35 cellular contexts compared by ENCODE assay signal in the genomic region with DNA sequence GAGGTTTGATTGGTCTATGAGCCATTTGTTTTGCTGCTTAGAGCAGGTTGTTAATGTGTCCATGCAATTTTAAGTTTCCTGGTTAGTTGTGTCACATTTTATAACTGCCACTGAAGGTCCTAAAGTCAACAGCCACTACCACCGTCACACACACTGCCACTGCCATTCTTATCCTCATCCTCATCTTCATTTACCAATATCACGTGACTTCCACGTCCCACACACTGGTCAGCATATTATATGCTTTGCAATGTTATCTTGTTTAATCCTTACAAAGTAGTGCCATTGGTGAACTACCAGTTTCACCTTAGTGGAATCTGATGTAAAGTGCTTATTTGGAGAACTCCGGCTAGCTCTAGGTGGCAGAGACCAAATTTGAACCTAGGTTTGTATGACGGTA. TPM values are rescaled to one million over a fixed set of nuclear protein-coding genes. Genes with fewer than 3 reads are reported as not detected.
"Had no signal": no experiment of that assay in that cellular context is flagged by ENCODE, and none has a peak within 500 bp of the region (broad histone marks: within the 10 kb centered on the region; RNA-seq: fewer than 3 reads in every experiment).

No MANE protein-coding gene starts in this region.

- H3K36me3 ChIP-seq: colonic mucosa, esophagus squamous epithelium, gastrocnemius medialis, heart right ventricle, left ventricle myocardium inferior, lower lobe of right lung had no signal

- H3K4me1 ChIP-seq: colonic mucosa, esophagus squamous epithelium, gastrocnemius medialis, heart right ventricle, left ventricle myocardium inferior, lower lobe of right lung had no signal

- H3K27ac ChIP-seq: colonic mucosa, epithelial cell of prostate, esophagus squamous epithelium, gastrocnemius medialis, heart right ventricle, left ventricle myocardium inferior, lower lobe of right lung had no signal

- H3K9me3 ChIP-seq: colonic mucosa, esophagus squamous epithelium, gastrocnemius medialis, heart right ventricle, left ventricle myocardium inferior, lower lobe of right lung, mucosa of descending colon had no signal

- ATAC-seq: effector memory CD8-positive, alpha-beta T cell; esophagus mucosa; gastrocnemius medialis; heart right ventricle; left colon; left lobe of liver; lower lobe of right lung; mucosa of descending colon had no signal

- H3K27me3 ChIP-seq: colonic mucosa, esophagus squamous epithelium, gastrocnemius medialis, heart right ventricle had no signal

- DNase-seq: colonic mucosa; cortex of kidney; effector CD8-positive, alpha-beta T cell; effector memory CD8-positive, alpha-beta T cell; endodermal cell; erythroblast; esophagus squamous epithelium; foreskin fibroblast; foreskin melanocyte; gastrocnemius medialis; glutamatergic neuron; head of caudate nucleus; heart right ventricle; hippocampal formation; immature natural killer cell; islet precursor cell; kidney; kidney glomerular epithelial cell; left colon; left ventricle myocardium inferior; lower lobe of right lung; mesenchymal stem cell; mucosa of descending colon; naive B cell had no signal

- H3K4me3 ChIP-seq: colonic mucosa, esophagus squamous epithelium, gastrocnemius medialis, heart right ventricle, left ventricle myocardium inferior, lower lobe of right lung, mucosa of descending colon had no signal

- FAIRE-seq: endometrium, kidney had no signal

RNA-seq across cellular contexts. Expression of a gene that starts 9.7 kb away (rescaled TPM):
- total RNA-seq: colonic mucosa, dermis microvascular lymphatic vessel endothelial cell, endodermal cell, esophagus mucosa, esophagus squamous epithelium, gastrocnemius medialis, glomerular endothelial cell, heart right ventricle, kidney, left colon, left lobe of liver, left ventricle myocardium inferior, liver, lower lobe of right lung, lung microvascular endothelial cell, mesenteric fat pad, mesothelial cell of epicardium, mucosa of descending colon, myocyte had no signal
- polyA plus RNA-seq: heart right ventricle, immature natural killer cell, liver had no signal

RNA-seq across cellular contexts. Expression of a gene that starts 16.6 kb away (rescaled TPM):
- total RNA-seq: dermis microvascular lymphatic vessel endothelial cell, endodermal cell, esophagus mucosa, left lobe of liver, left ventricle myocardium inferior, liver, lower lobe of right lung, lung microvascular endothelial cell, mesenteric fat pad, myocyte had no signal
- polyA plus RNA-seq: immature natural killer cell, liver had no signal

RNA-seq across cellular contexts. Expression of a gene that starts 55.4 kb away (rescaled TPM):
- total RNA-seq: colonic mucosa, dermis microvascular lymphatic vessel endothelial cell, endodermal cell, esophagus mucosa, esophagus squamous epithelium, gastrocnemius medialis, glomerular endothelial cell, heart right ventricle, kidney, left colon, left lobe of liver, left ventricle myocardium inferior, liver, lower lobe of right lung, lung microvascular endothelial cell, mesenteric fat pad, mesothelial cell of epicardium, mucosa of descending colon, myocyte had no signal
- polyA plus RNA-seq: heart right ventricle, immature natural killer cell, liver had no signal
